21 cellular contexts compared by ENCODE assay signal in the genomic region with DNA sequence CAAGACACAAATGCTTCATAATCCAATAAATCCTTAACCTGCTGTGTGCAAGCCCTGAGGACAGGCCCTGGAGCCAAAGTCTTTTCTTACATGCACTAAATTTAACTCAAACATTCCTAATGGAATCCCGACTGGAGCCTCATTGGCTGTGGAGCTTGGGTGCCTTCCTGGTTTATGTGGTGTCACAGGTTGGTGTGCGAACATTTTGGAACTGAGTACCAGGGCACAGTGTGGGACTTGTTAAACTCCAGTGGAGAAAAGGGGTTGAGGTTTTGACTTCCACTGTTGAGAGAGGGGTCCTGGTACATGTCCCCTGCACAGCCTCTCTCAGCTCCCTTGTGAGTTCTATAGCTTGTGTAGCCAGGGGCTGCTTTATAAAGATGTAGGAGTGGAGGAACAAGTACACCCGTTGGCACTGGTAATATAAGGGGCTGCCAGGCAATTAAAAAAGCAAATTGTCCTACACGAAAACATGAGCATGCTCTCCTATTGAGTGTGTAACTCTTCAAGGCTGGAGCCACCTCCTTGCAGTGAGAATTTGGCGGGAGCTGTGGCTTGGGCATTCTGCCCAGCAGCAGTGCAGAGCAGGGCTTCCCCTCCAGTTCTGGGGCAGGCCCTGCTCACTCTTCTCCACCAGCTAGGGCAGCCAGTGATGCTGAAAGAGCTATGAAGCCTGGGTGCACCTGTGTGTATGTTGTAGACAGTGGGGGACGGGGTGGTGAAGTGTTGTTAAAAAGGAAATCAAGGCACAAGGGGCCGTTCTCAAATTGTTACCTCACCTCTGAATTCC.
DNase-seq lines count a peak whose midpoint lies in the region; ATAC-seq and TF ChIP-seq lines count a peak whose summit lies in the region.
"Had no signal": no experiment of that assay in that cellular context is flagged by ENCODE, and none has a peak within 500 bp of the region (broad histone marks: within the 10 kb centered on the region; RNA-seq: fewer than 3 reads in every experiment).

No MANE protein-coding gene starts in this region.

- no peak overlapping the region for H3K4me3 ChIP-seq in heart right ventricle
- H3K4me3 ChIP-seq: adrenal gland, cardiac muscle cell, lung, SJSA1, upper lobe of left lung had no signal

- ATAC-seq in HG02610 (IDR thresholded peaks at IDR 0.05; ENCODE audit: unreplicated experiment) (peak; percentile 44), heart right ventricle (peak; percentile 17 to 92 (median 64)), HG02970 (IDR thresholded peaks at IDR 0.05; ENCODE audit: low FRiP score, unreplicated experiment) (no peak)
- ATAC-seq: PC-3; stimulated activated naive CD8-positive, alpha-beta T cell treated with anti-CD3 and anti-CD28 coated beads, Interleukin-15, amount 100 ng/mL, for 72 hours had no signal

- WGBS in heart right ventricle, 2 donors, result 50 to 58% methylated on average over 7 of the region's 7 CpGs

- no peaks in the 10 kb centered on the region for H3K36me3 ChIP-seq in heart right ventricle
- H3K36me3 ChIP-seq: adrenal gland, cardiac muscle cell, SJSA1, upper lobe of left lung had no signal

- no peak overlapping the region for H3K27ac ChIP-seq in heart right ventricle
- H3K27ac ChIP-seq: adrenal gland, cardiac muscle cell, SJSA1, upper lobe of left lung had no signal

- peak; percentile 23 for DNase-seq in DMS 273 treated with DMSO at 0.1 percent for 48 hours (lab: John Stamatoyannopoulos, UW)
- peak; percentile 90 to 98 for DNase-seq in NCI-H446 (lab: John Stamatoyannopoulos, UW)
- peak; percentile 27 to 57 for DNase-seq in heart right ventricle
- DNase-seq in DMS114 treated with DMSO at 0.1 percent for 48 hours (lab: John Stamatoyannopoulos, UW; ENCODE audit: unreplicated experiment), result no peak
- DNase-seq in activated CD4-positive, alpha-beta T cell treated with anti-CD3 and anti-CD28 coated beads, Interleukin-2, amount 50 U/mL, for 1 hour, result no peak
- DNase-seq in AML-193 (lab: John Stamatoyannopoulos, UW), result no peak
- DNase-seq: activated CD4-positive, alpha-beta T cell treated with anti-CD3 and anti-CD28 coated beads for 4 hours; activated effector memory CD4-positive, alpha-beta T cell treated with anti-CD3 and anti-CD28 coated beads, Interleukin-2, amount 50 U/mL, for 16 hours; adrenal gland; C1 segment of cervical spinal cord; NCI-H187 treated with DMSO at 0.1 percent for 48 hours; NCI-H526 treated with DMSO at 0.1 percent for 48 hours; PC-3; stimulated activated naive CD8-positive, alpha-beta T cell treated with anti-CD3 and anti-CD28 coated beads, Interleukin-15, amount 100 ng/mL, for 72 hours; T1000 had no signal

- no peak for TF ChIP-seq CTCF in heart right ventricle (IDR thresholded peaks at IDR 0.05)

- H3K9me3 ChIP-seq in heart right ventricle, result no peaks in the 10 kb centered on the region
- H3K9me3 ChIP-seq: adrenal gland, SJSA1, upper lobe of left lung had no signal

- H3K27me3 ChIP-seq in heart right ventricle, result peaks cover 0 to 7% (median 0%) of the 10 kb centered on the region in 7 donors
- H3K27me3 ChIP-seq: adrenal gland, cardiac muscle cell, SJSA1, upper lobe of left lung had no signal

- peaks cover 0 to 12% (median 0%) of the 10 kb centered on the region in 9 donors for H3K4me1 ChIP-seq in heart right ventricle
- H3K4me1 ChIP-seq: adrenal gland, SJSA1, upper lobe of left lung had no signal

- intact Hi-C loops in heart right ventricle (cut with DNase I), result no loop called here

Comparison
In these comparisons a context has a peak if more than half of its experiments do, and no peak if none do; other contexts are left out.
1. DNase-seq: peak in DMS 273 treated with DMSO at 0.1 percent for 48 hours (single experiment), NCI-H446 (2 of 2) and heart right ventricle (2 of 2); none in DMS114 treated with DMSO at 0.1 percent for 48 hours (single experiment), activated CD4-positive, alpha-beta T cell treated with anti-CD3 and anti-CD28 coated beads, Interleukin-2, amount 50 U/mL, for 1 hour (single experiment) and AML-193 (0 of 2).